1 cellular context compared by ENCODE assay signal in the genomic region with DNA sequence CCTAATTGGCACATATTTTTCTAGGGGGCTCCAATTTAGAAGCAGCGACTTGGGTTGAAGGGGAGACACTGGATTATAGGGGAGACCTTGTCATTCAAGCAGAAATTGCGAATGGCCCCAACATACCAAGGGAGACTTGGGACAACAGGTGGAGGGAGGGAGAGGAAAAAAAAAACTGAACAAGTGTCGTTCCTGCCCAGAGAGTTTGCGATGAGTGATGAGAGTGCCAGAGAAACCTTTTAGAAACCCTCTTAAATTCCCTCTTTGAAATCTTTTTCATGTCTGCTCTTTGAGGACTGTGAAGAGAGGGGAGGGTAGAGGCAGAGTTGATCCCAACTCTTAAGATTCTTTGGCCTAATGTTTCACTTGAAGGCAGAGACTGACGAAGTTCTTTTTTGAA.
TF ChIP-seq lines count a peak whose summit lies in the region.

No MANE protein-coding gene starts in this region.

TF ChIP-seq in K562, 482 proteins besides CTCF, POLR2A, EP300 and RAD21:
- TF ChIP-seq, protein P1, sequence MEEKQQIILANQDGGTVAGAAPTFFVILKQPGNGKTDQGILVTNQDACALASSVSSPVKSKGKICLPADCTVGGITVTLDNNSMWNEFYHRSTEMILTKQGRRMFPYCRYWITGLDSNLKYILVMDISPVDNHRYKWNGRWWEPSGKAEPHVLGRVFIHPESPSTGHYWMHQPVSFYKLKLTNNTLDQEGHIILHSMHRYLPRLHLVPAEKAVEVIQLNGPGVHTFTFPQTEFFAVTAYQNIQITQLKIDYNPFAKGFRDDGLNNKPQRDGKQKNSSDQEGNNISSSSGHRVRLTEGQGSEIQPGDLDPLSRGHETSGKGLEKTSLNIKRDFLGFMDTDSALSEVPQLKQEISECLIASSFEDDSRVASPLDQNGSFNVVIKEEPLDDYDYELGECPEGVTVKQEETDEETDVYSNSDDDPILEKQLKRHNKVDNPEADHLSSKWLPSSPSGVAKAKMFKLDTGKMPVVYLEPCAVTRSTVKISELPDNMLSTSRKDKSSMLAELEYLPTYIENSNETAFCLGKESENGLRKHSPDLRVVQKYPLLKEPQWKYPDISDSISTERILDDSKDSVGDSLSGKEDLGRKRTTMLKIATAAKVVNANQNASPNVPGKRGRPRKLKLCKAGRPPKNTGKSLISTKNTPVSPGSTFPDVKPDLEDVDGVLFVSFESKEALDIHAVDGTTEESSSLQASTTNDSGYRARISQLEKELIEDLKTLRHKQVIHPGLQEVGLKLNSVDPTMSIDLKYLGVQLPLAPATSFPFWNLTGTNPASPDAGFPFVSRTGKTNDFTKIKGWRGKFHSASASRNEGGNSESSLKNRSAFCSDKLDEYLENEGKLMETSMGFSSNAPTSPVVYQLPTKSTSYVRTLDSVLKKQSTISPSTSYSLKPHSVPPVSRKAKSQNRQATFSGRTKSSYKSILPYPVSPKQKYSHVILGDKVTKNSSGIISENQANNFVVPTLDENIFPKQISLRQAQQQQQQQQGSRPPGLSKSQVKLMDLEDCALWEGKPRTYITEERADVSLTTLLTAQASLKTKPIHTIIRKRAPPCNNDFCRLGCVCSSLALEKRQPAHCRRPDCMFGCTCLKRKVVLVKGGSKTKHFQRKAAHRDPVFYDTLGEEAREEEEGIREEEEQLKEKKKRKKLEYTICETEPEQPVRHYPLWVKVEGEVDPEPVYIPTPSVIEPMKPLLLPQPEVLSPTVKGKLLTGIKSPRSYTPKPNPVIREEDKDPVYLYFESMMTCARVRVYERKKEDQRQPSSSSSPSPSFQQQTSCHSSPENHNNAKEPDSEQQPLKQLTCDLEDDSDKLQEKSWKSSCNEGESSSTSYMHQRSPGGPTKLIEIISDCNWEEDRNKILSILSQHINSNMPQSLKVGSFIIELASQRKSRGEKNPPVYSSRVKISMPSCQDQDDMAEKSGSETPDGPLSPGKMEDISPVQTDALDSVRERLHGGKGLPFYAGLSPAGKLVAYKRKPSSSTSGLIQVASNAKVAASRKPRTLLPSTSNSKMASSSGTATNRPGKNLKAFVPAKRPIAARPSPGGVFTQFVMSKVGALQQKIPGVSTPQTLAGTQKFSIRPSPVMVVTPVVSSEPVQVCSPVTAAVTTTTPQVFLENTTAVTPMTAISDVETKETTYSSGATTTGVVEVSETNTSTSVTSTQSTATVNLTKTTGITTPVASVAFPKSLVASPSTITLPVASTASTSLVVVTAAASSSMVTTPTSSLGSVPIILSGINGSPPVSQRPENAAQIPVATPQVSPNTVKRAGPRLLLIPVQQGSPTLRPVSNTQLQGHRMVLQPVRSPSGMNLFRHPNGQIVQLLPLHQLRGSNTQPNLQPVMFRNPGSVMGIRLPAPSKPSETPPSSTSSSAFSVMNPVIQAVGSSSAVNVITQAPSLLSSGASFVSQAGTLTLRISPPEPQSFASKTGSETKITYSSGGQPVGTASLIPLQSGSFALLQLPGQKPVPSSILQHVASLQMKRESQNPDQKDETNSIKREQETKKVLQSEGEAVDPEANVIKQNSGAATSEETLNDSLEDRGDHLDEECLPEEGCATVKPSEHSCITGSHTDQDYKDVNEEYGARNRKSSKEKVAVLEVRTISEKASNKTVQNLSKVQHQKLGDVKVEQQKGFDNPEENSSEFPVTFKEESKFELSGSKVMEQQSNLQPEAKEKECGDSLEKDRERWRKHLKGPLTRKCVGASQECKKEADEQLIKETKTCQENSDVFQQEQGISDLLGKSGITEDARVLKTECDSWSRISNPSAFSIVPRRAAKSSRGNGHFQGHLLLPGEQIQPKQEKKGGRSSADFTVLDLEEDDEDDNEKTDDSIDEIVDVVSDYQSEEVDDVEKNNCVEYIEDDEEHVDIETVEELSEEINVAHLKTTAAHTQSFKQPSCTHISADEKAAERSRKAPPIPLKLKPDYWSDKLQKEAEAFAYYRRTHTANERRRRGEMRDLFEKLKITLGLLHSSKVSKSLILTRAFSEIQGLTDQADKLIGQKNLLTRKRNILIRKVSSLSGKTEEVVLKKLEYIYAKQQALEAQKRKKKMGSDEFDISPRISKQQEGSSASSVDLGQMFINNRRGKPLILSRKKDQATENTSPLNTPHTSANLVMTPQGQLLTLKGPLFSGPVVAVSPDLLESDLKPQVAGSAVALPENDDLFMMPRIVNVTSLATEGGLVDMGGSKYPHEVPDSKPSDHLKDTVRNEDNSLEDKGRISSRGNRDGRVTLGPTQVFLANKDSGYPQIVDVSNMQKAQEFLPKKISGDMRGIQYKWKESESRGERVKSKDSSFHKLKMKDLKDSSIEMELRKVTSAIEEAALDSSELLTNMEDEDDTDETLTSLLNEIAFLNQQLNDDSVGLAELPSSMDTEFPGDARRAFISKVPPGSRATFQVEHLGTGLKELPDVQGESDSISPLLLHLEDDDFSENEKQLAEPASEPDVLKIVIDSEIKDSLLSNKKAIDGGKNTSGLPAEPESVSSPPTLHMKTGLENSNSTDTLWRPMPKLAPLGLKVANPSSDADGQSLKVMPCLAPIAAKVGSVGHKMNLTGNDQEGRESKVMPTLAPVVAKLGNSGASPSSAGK (IDR thresholded peaks at IDR 0.05): no peak
- TF ChIP-seq LEF1 (IDR thresholded peaks at IDR 0.05): no peak
- no peak for TF ChIP-seq SREBF2 (CRISPR knock-in tag; IDR thresholded peaks at IDR 0.05)
- no peak for TF ChIP-seq REST (CRISPR knock-in tag; IDR thresholded peaks at IDR 0.05; ENCODE audit: low read depth)
- no peak for TF ChIP-seq ZNF551 (CRISPR knock-in tag; IDR thresholded peaks at IDR 0.05)
- no peak for TF ChIP-seq CAMTA2 (CRISPR knock-in tag; conservative IDR thresholded peaks at IDR 0.05)
- TF ChIP-seq OTX1 (CRISPR knock-in tag; IDR thresholded peaks at IDR 0.05): no peak
- TF ChIP-seq ZNF12 (CRISPR knock-in tag; IDR thresholded peaks at IDR 0.05): no peak
- TF ChIP-seq TAL1 (IDR thresholded peaks at IDR 0.05): no peak
- no peak for TF ChIP-seq EWSR1 (IDR thresholded peaks at IDR 0.05; ENCODE audit: borderline replicate concordance, low read depth, partially characterized antibody)
- no peak for TF ChIP-seq SIRT6 (IDR thresholded peaks at IDR 0.05; ENCODE audit: low read depth, low read length)
- no peak for TF ChIP-seq ZNF253 (CRISPR knock-in tag; conservative IDR thresholded peaks at IDR 0.05)
- no peak for TF ChIP-seq ZNF280B (CRISPR knock-in tag; IDR thresholded peaks at IDR 0.05)
- no peak for TF ChIP-seq ETS2 (tag; IDR thresholded peaks at IDR 0.05; ENCODE audit: borderline replicate concordance, poor library complexity, severe bottlenecking)
- no peak for TF ChIP-seq HMG20A (CRISPR knock-in tag; conservative IDR thresholded peaks at IDR 0.05)
TF ChIP-seq in K562: peak in this region for 0.
